In genomic region chr3:188037116-188037718, GRCh38 we compare ENCODE assay signal across 1 cellular context.
TF ChIP-seq lines count a peak whose summit lies in the region.

No MANE protein-coding gene starts in this region.

TF ChIP-seq in HepG2, 621 proteins besides CTCF, POLR2A, EP300 and RAD21 (continued from another document and continues in another):
- TF ChIP-seq, protein P1, sequence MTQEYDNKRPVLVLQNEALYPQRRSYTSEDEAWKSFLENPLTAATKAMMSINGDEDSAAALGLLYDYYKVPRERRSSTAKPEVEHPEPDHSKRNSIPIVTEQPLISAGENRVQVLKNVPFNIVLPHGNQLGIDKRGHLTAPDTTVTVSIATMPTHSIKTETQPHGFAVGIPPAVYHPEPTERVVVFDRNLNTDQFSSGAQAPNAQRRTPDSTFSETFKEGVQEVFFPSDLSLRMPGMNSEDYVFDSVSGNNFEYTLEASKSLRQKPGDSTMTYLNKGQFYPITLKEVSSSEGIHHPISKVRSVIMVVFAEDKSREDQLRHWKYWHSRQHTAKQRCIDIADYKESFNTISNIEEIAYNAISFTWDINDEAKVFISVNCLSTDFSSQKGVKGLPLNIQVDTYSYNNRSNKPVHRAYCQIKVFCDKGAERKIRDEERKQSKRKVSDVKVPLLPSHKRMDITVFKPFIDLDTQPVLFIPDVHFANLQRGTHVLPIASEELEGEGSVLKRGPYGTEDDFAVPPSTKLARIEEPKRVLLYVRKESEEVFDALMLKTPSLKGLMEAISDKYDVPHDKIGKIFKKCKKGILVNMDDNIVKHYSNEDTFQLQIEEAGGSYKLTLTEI (CRISPR knock-in tag; conservative IDR thresholded peaks at IDR 0.05), result no peak
- TF ChIP-seq ZZZ3 (CRISPR knock-in tag; IDR thresholded peaks at IDR 0.05; ENCODE audit: borderline replicate concordance) (no peak), HINFP (CRISPR knock-in tag; IDR thresholded peaks at IDR 0.05; ENCODE audit: low read depth) (0 out of 2 replicates have a peak, but pooled peaks have one; percentile 8), AKAP8 (CRISPR knock-in tag; IDR thresholded peaks at IDR 0.05) (no peak), NFKB2 (CRISPR knock-in tag; IDR thresholded peaks at IDR 0.05; ENCODE audit: borderline replicate concordance) (no peak), RERE (CRISPR knock-in tag; IDR thresholded peaks at IDR 0.05; ENCODE audit: low read depth) (no peak), SMARCE1 (IDR thresholded peaks at IDR 0.05; ENCODE audit: borderline replicate concordance) (no peak), ZNF33B (CRISPR knock-in tag; IDR thresholded peaks at IDR 0.05) (no peak), FOXO1 (CRISPR knock-in tag; IDR thresholded peaks at IDR 0.05) (no peak), ZEB1 (IDR thresholded peaks at IDR 0.05; ENCODE audit: insufficient replicate concordance, low read depth) (peak; percentile 2), ZNF646 (CRISPR knock-in tag; IDR thresholded peaks at IDR 0.05) (no peak), SSRP1 (CRISPR knock-in tag; IDR thresholded peaks at IDR 0.05) (no peak), SMC3 (IDR thresholded peaks at IDR 0.05; ENCODE audit: low read length) (peak; percentile 90), FOXK2 (IDR thresholded peaks at IDR 0.05) (no peak), ZNF891 (CRISPR knock-in tag; IDR thresholded peaks at IDR 0.05) (no peak), JARID2 (CRISPR knock-in tag; IDR thresholded peaks at IDR 0.05; ENCODE audit: insufficient replicate concordance) (no peak), CC2D1A (CRISPR knock-in tag; IDR thresholded peaks at IDR 0.05) (no peak), MYC (CRISPR knock-in tag; IDR thresholded peaks at IDR 0.05; ENCODE audit: borderline replicate concordance) (no peak), ATF6 (CRISPR knock-in tag; conservative IDR thresholded peaks at IDR 0.05) (no peak), RXRA (CRISPR knock-in tag; IDR thresholded peaks at IDR 0.05) (no peak), TGIF2 (CRISPR knock-in tag; IDR thresholded peaks at IDR 0.05) (peak; percentile 53; the same call in 1 of the 2 replicates), ZNF329 (CRISPR knock-in tag; IDR thresholded peaks at IDR 0.05; ENCODE audit: low read depth) (no peak), NR2F6 (IDR thresholded peaks at IDR 0.05) (no peak), NR2F6 (CRISPR knock-in tag; IDR thresholded peaks at IDR 0.05) (0 out of 2 replicates have a peak, but pooled peaks have one; percentile 29), MTF2 (CRISPR knock-in tag; IDR thresholded peaks at IDR 0.05; ENCODE audit: borderline replicate concordance) (no peak), ZSCAN21 (CRISPR knock-in tag; IDR thresholded peaks at IDR 0.05; ENCODE audit: borderline replicate concordance) (no peak), KDM2A (CRISPR knock-in tag; IDR thresholded peaks at IDR 0.05; ENCODE audit: borderline replicate concordance, low read depth) (peak; percentile 4; the same call in 1 of the 2 replicates), XBP1 (CRISPR knock-in tag; IDR thresholded peaks at IDR 0.05) (no peak), ATF3 (CRISPR knock-in tag; IDR thresholded peaks at IDR 0.05) (no peak), MLLT10 (CRISPR knock-in tag; IDR thresholded peaks at IDR 0.05) (no peak), NCOA1 (CRISPR knock-in tag; IDR thresholded peaks at IDR 0.05) (no peak), ZFP36L1 (CRISPR knock-in tag; IDR thresholded peaks at IDR 0.05) (no peak)
- TF ChIP-seq, protein P2, sequence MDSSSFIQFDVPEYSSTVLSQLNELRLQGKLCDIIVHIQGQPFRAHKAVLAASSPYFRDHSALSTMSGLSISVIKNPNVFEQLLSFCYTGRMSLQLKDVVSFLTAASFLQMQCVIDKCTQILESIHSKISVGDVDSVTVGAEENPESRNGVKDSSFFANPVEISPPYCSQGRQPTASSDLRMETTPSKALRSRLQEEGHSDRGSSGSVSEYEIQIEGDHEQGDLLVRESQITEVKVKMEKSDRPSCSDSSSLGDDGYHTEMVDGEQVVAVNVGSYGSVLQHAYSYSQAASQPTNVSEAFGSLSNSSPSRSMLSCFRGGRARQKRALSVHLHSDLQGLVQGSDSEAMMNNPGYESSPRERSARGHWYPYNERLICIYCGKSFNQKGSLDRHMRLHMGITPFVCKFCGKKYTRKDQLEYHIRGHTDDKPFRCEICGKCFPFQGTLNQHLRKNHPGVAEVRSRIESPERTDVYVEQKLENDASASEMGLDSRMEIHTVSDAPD (CRISPR knock-in tag; IDR thresholded peaks at IDR 0.05), result no peak
- TF ChIP-seq, protein P3, sequence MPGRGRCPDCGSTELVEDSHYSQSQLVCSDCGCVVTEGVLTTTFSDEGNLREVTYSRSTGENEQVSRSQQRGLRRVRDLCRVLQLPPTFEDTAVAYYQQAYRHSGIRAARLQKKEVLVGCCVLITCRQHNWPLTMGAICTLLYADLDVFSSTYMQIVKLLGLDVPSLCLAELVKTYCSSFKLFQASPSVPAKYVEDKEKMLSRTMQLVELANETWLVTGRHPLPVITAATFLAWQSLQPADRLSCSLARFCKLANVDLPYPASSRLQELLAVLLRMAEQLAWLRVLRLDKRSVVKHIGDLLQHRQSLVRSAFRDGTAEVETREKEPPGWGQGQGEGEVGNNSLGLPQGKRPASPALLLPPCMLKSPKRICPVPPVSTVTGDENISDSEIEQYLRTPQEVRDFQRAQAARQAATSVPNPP (CRISPR knock-in tag; IDR thresholded peaks at IDR 0.05), result no peak
- TF ChIP-seq, protein P4, sequence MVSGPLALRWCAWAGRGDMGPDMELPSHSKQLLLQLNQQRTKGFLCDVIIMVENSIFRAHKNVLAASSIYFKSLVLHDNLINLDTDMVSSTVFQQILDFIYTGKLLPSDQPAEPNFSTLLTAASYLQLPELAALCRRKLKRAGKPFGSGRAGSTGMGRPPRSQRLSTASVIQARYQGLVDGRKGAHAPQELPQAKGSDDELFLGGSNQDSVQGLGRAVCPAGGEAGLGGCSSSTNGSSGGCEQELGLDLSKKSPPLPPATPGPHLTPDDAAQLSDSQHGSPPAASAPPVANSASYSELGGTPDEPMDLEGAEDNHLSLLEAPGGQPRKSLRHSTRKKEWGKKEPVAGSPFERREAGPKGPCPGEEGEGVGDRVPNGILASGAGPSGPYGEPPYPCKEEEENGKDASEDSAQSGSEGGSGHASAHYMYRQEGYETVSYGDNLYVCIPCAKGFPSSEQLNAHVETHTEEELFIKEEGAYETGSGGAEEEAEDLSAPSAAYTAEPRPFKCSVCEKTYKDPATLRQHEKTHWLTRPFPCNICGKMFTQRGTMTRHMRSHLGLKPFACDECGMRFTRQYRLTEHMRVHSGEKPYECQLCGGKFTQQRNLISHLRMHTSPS (CRISPR knock-in tag; IDR thresholded peaks at IDR 0.05; ENCODE audit: low read depth), result no peak
